ENCODE assay signal across 8 cellular contexts in the genomic region with DNA sequence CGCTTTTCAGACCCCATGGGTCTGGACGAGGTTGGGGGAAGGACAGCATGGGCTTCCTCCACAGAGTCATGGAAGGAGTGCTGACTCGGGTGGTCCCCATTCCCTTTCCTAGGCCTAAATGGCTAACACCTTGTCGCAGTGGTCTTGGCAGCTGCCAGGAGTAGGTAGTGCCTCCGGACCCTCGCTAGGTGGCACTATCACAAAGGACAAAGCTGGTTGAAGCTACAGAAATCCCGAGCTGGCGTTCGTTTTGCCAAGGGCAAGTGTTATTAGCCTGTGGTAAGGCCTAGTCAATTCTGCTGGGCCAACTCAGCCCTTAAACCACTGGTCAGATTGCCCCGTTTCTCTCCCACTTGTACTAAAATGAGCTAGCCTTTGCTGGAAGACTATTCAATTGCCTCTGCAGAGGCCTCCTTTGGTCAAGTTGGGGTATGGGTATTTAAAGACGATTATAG. TPM values are rescaled to one million over a fixed set of nuclear protein-coding genes. Genes with fewer than 3 reads are reported as not detected.
DNase-seq lines count a peak whose midpoint lies in the region; ATAC-seq and TF ChIP-seq lines count a peak whose summit lies in the region.

No MANE protein-coding gene starts in this region.

- H3K9me3 ChIP-seq in left ventricle myocardium inferior (replicated peaks) (no peaks in the 10 kb centered on the region), upper lobe of right lung (no peaks in the 10 kb centered on the region)

- TF ChIP-seq CTCF in left ventricle myocardium inferior (IDR thresholded peaks at IDR 0.05; ENCODE audit: borderline replicate concordance) = peak; percentile 95
- TF ChIP-seq CTCF in upper lobe of right lung (IDR thresholded peaks at IDR 0.05) = peak; percentile 94

- H3K36me3 ChIP-seq in left ventricle myocardium inferior = peaks cover 13% of the 10 kb centered on the region
- peaks cover 13% of the 10 kb centered on the region for H3K36me3 ChIP-seq in upper lobe of right lung

- H3K36me3 Mint-ChIP-seq in T-cell = peaks cover 19% of the 10 kb centered on the region

- no peaks in the 10 kb centered on the region for H3K27me3 ChIP-seq in left ventricle myocardium inferior (ENCODE audit: low read depth)
- H3K27me3 ChIP-seq in upper lobe of right lung = no peaks in the 10 kb centered on the region

- H3K4me1 Mint-ChIP-seq in T-cell = peaks cover 31 to 37% (median 36%) of the 10 kb centered on the region in 3 donors

- peak overlapping the region; percentile 89 to 91 for H3K27ac Mint-ChIP-seq in T-cell

- DNase-seq in G401 (ENCODE audit: low spot score) (peak; percentile 97), NCI-H1436 (lab: John Stamatoyannopoulos, UW) (peak; percentile 87), T-cell (peak; percentile 62 to 83 (median 74)), amniotic stem cell (lab: John Stamatoyannopoulos, UW) (peak; percentile 93), left ventricle myocardium inferior (peak; percentile 77), posterior vena cava (ENCODE audit: low spot score) (peak; percentile 94), upper lobe of right lung (peak; percentile 84)

- H3K4me1 ChIP-seq in left ventricle myocardium inferior (peaks cover 40% of the 10 kb centered on the region), upper lobe of right lung (peaks cover 25% of the 10 kb centered on the region)

- ATAC-seq in HG02610 (IDR thresholded peaks at IDR 0.05; ENCODE audit: unreplicated experiment) = peak; percentile 35
- peak; percentile 34 to 46 (median 44) for ATAC-seq in T-cell (replicated peaks in 1 of 4)
- ATAC-seq in upper lobe of right lung = peak; percentile 77

- H3K27ac ChIP-seq in left ventricle myocardium inferior (replicated peaks) = peak overlapping the region; percentile 96
- peak overlapping the region; percentile 79 for H3K27ac ChIP-seq in upper lobe of right lung

- intact Hi-C loops in left ventricle myocardium inferior (cut with micrococcal nuclease) (no loop called here), posterior vena cava (cut with DNase I) (loop anchor here in 1 of 2 donors (5.0 kb wide), 1 partner anchor 87 kb away; no protein-coding TSS in a partner anchor), upper lobe of right lung (cut with DNase I) (no loop called here)

- H3K27me3 Mint-ChIP-seq in T-cell = no peaks in the 10 kb centered on the region

- no peaks in the 10 kb centered on the region for H3K9me3 Mint-ChIP-seq in T-cell

- CTCF ChIA-PET in T-cell (lab: Charles Lee) = interaction anchor here (0.5 to 1.8 kb wide), 34 partner anchors 10 to 526 kb away, joined by 3 to 20 read pairs (median 4); a partner anchor contains a TSS

- H3K4me3 ChIP-seq in left ventricle myocardium inferior (peak overlapping the region; percentile 98), upper lobe of right lung (peak overlapping the region; percentile 61)

- in situ Hi-C loops in G401 (cut with HindIII; ENCODE audit: low sequenced_read_pairs) = no loop called here

- POLR2A ChIA-PET in T-cell (lab: Charles Lee) = interaction anchor here (0.5 to 0.6 kb wide), 4 partner anchors 8 to 505 kb away, joined by 3 to 4 read pairs (median 3); a partner anchor contains a TSS

- peak overlapping the region; percentile 89 to 92 (median 90) for H3K4me3 Mint-ChIP-seq in T-cell

RNA-seq across cellular contexts. Expression of a gene that starts 1.1 kb away (rescaled TPM):
- 38.0 and 61.2 TPM in 2 replicates for total RNA-seq in G401 (2014; rRNA removed; shearing (Covaris generic))
- total RNA-seq in T-cell = 100 to 1,000 TPM in 2 of 5 donors, 10 to 100 TPM in 3; 64.0 to 111 (median 90.0) TPM
- total RNA-seq in left ventricle myocardium inferior = 57.0 TPM
- total RNA-seq in posterior vena cava = 10 to 100 TPM; 44.8 to 45.4 TPM
- total RNA-seq in upper lobe of right lung = 93.5 TPM

RNA-seq across cellular contexts. Expression of a gene that starts 8.1 kb away (rescaled TPM):
- not detected in 2 replicates for total RNA-seq in G401 (2014; rRNA removed; shearing (Covaris generic))
- under 1 TPM in 1 of 5 donors, not detected in 4; 0.15 TPM for total RNA-seq in T-cell
- total RNA-seq in left ventricle myocardium inferior = not detected
- total RNA-seq in posterior vena cava = not detected
- not detected for total RNA-seq in upper lobe of right lung

RNA-seq across cellular contexts. Expression of a gene that starts 48.5 kb away (rescaled TPM):
- 67.4 and 94.1 TPM in 2 replicates for total RNA-seq in G401 (2014; rRNA removed; shearing (Covaris generic))
- 100 to 1,000 TPM; 212 to 255 (median 228) TPM for total RNA-seq in T-cell
- total RNA-seq in left ventricle myocardium inferior = 55.8 TPM
- total RNA-seq in posterior vena cava = 100 to 1,000 TPM; 104 to 106 TPM
- 205 TPM for total RNA-seq in upper lobe of right lung

RNA-seq across cellular contexts. Expression of a gene that starts 57.3 kb away (rescaled TPM):
- total RNA-seq in G401 (2014; rRNA removed; shearing (Covaris generic)) = not detected in 2 replicates
- total RNA-seq in T-cell (under 1 TPM in 3 of 5 donors, not detected in 2; 0.06 to 0.07 (median 0.06) TPM), left ventricle myocardium inferior (9.2 TPM), posterior vena cava (10 to 100 TPM; 17.9 to 22.9 TPM), upper lobe of right lung (48.3 TPM)

RNA-seq across cellular contexts. Expression of a gene that starts 57.5 kb away (rescaled TPM):
- total RNA-seq in G401 (2014; rRNA removed; shearing (Covaris generic)) = 0.17 TPM in 1 of 2 replicates, not detected in the other
- total RNA-seq in T-cell (not detected), left ventricle myocardium inferior (2.6 TPM), posterior vena cava (1 to 10 TPM; 3.4 to 5.8 TPM), upper lobe of right lung (21.7 TPM)

Comparison
In these comparisons a context has a peak if more than half of its experiments do, and no peak if none do; other contexts are left out.
1. Peak in every context shown above with its lines: DNase-seq, ATAC-seq, H3K4me3 ChIP-seq and H3K27ac ChIP-seq.